17 cellular contexts compared by ENCODE assay signal in the genomic region with DNA sequence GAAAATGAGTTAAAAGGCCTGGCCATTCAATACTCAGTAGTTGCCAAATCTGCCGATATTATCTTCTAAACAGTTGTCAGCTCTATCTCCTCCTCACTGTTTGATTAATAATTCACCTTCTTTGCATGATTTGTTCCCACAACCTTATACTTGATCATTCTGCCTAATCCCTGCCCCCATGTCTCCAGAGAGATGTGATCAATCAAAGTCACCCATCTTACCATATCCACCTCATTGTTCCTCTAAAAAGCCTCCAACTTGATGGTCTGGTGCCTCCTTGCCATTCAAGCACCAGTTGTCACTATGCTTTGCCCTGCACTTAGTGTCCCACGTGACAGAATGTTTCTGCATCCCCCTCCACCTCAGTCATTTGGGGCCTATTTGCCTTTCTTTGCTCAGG.
"Had no signal": no experiment of that assay in that cellular context is flagged by ENCODE, and none has a peak within 500 bp of the region (broad histone marks: within the 10 kb centered on the region; RNA-seq: fewer than 3 reads in every experiment).

No MANE protein-coding gene starts in this region.

- H3K4me3 Mint-ChIP-seq: naive B cell, nephron had no signal

- ATAC-seq: foreskin keratinocyte; left colon; left ventricle myocardium superior; right cardiac atrium; stimulated activated naive CD8-positive, alpha-beta T cell treated with anti-CD3 and anti-CD28 coated beads, Interleukin-15, Interleukin-2, amounts not matched to agents 100 U/mL and 50 U/mL, for 24 hours had no signal

- DNase-seq: colonic mucosa; dermis blood vessel endothelial cell; erythroblast; foreskin keratinocyte; head of caudate nucleus; kidney; left colon; left ventricle myocardium superior; mesendoderm; naive B cell; right cardiac atrium; small intestine; stimulated activated CD4-positive, alpha-beta T cell treated with anti-CD3 and anti-CD28 coated beads, Interleukin-12 subunit alpha, Interleukin-12 subunit beta, amount 100 ng/mL, for 4 hours; stimulated activated CD4-positive, alpha-beta T cell treated with anti-CD3 and anti-CD28 coated beads, Interleukin-2, amount 100 ng/mL, for 48 hours; stimulated activated naive CD8-positive, alpha-beta T cell treated with anti-CD3 and anti-CD28 coated beads, Interleukin-15, Interleukin-2, amounts not matched to agents 100 U/mL and 50 U/mL, for 24 hours; testis had no signal

- H3K27ac Mint-ChIP-seq: naive B cell, nephron had no signal

- H3K9me3 Mint-ChIP-seq: naive B cell had no signal

- H3K27me3 Mint-ChIP-seq: naive B cell had no signal
